Comparison of ENCODE assay signal across 8 cellular contexts in genomic region chr9:115035872-115036612, GRCh38.
A peak's percentile ranks its signal among the peaks of the same experiment; 100 is the strongest.
DNase-seq lines count a peak whose midpoint lies in the region; ATAC-seq and TF ChIP-seq lines count a peak whose summit lies in the region.

No MANE protein-coding gene starts in this region.

- TF ChIP-seq POLR2A in erythroblast (IDR thresholded peaks at IDR 0.05; ENCODE audit: low read length): no peak

- peak; percentile 91 for ATAC-seq in HG02852 (IDR thresholded peaks at IDR 0.05; ENCODE audit: unreplicated experiment)

- DNase-seq in activated naive CD4-positive, alpha-beta T cell treated with Interleukin-2 at 50 U/mL for 16 hours: peak; percentile 60
- no peak for DNase-seq in activated naive CD4-positive, alpha-beta T cell treated with anti-CD3 and anti-CD28 coated beads, Interleukin-2, amount 50 U/mL, for 16 hours
- DNase-seq in SIG-M5 treated with dmso at 0.1 percent for 504 hours (lab: John Stamatoyannopoulos, UW; ENCODE audit: unreplicated experiment): peak; percentile 70
- peak; percentile 9 to 62 for DNase-seq in erythroblast (lab: John Stamatoyannopoulos, UW)
- DNase-seq in stimulated activated CD4-positive, alpha-beta T cell treated with anti-CD3 and anti-CD28 coated beads, Interleukin-1b, Interleukin-23, amount 100 ng/mL, for 48 hours: peak; percentile 74
- DNase-seq in NCI-H2081 (lab: John Stamatoyannopoulos, UW): no peak
- no peak for DNase-seq in cerebellum (ENCODE audit: low spot score)

Comparison
In these comparisons a context has a peak if more than half of its experiments do, and no peak if none do; other contexts are left out.
1. DNase-seq: peak in activated naive CD4-positive, alpha-beta T cell treated with Interleukin-2 at 50 U/mL for 16 hours (single experiment), SIG-M5 treated with dmso at 0.1 percent for 504 hours (single experiment), erythroblast (2 of 2) and stimulated activated CD4-positive, alpha-beta T cell treated with anti-CD3 and anti-CD28 coated beads, Interleukin-1b, Interleukin-23, amount 100 ng/mL, for 48 hours (single experiment); none in activated naive CD4-positive, alpha-beta T cell treated with anti-CD3 and anti-CD28 coated beads, Interleukin-2, amount 50 U/mL, for 16 hours (single experiment), NCI-H2081 (0 of 2) and cerebellum (single experiment).